21 cellular contexts compared by ENCODE assay signal in genomic region chr2:84498150-84498799, GRCh38. TPM values are rescaled to one million over a fixed set of nuclear protein-coding genes. Genes with fewer than 3 reads are reported as not detected.
"Had no signal": no experiment of that assay in that cellular context is flagged by ENCODE, and none has a peak within 500 bp of the region (broad histone marks: within the 10 kb centered on the region; RNA-seq: fewer than 3 reads in every experiment).

No MANE protein-coding gene starts in this region.

- ATAC-seq: gastroesophageal sphincter, heart right ventricle, left ventricle myocardium superior had no signal

- DNase-seq: activated CD4-positive, alpha-beta T cell treated with anti-CD3 and anti-CD28 coated beads for 48 hours; activated CD8-positive, alpha-beta memory T cell treated with anti-CD3 and anti-CD28 coated beads, Interleukin-2, amount 50 U/mL, for 4 hours; effector CD8-positive, alpha-beta T cell; heart right ventricle; left ventricle myocardium superior; retina; spleen; stimulated activated CD4-positive, alpha-beta T cell treated with anti-CD3 and anti-CD28 coated beads, Interleukin-4, amount 100 ng/mL, for 4 hours; substantia nigra; SW 1271; uterus had no signal

- H3K36me3 ChIP-seq: cardiac muscle cell, esophagus muscularis mucosa, gastroesophageal sphincter, heart right ventricle, spleen, tibial nerve, uterus had no signal

- H3K4me3 ChIP-seq: cardiac muscle cell, esophagus muscularis mucosa, gastroesophageal sphincter, heart right ventricle, spleen, tibial nerve, uterus had no signal

- H3K27me3 ChIP-seq: cardiac muscle cell, esophagus muscularis mucosa, gastroesophageal sphincter, heart right ventricle, tibial nerve, uterus had no signal

- H3K27ac Mint-ChIP-seq: activated T-helper 1 cell treated with anti-CD3 and anti-CD28 coated beads, Interleukin-12 subunit alpha, Interleukin-12 subunit beta, Interleukin-2, Interleukin-4 antibody, amounts not matched to agents 30 ng/mL and 10 ng/mL and 1 ng/mL, durations not matched to agents 14 hours and 24 hours and 36 hours; dendritic cell treated with granulocyte-macrophage colony-stimulating factor and Interleukin-4, amounts not matched to agents 40 ng/mL and 50 ng/mL, for 4 days; T-helper 2 cell treated with Interferon-gamma antibody and Interleukin-4, amounts not matched to agents 5 μg/mL and 100 μg/mL, for 36 hours had no signal

- H3K9me3 ChIP-seq: esophagus muscularis mucosa, gastroesophageal sphincter, uterus had no signal

- H3K27ac ChIP-seq: cardiac muscle cell, esophagus muscularis mucosa, gastroesophageal sphincter, heart right ventricle, spleen, tibial nerve, uterus had no signal

- H3K4me1 Mint-ChIP-seq: neural crest cell had no signal

- FAIRE-seq: TTC549 had no signal

- H3K4me3 Mint-ChIP-seq: activated T-helper 1 cell treated with anti-CD3 and anti-CD28 coated beads, Interleukin-12 subunit alpha, Interleukin-12 subunit beta, Interleukin-2, Interleukin-4 antibody, amounts not matched to agents 30 ng/mL and 10 ng/mL and 1 ng/mL, durations not matched to agents 14 hours and 24 hours and 36 hours; dendritic cell treated with granulocyte-macrophage colony-stimulating factor and Interleukin-4, amounts not matched to agents 40 ng/mL and 50 ng/mL, for 4 days; neural crest cell; T-helper 2 cell treated with Interferon-gamma antibody and Interleukin-4, amounts not matched to agents 5 μg/mL and 100 μg/mL, for 36 hours had no signal

- H3K9me3 Mint-ChIP-seq: activated T-helper 1 cell treated with anti-CD3 and anti-CD28 coated beads, Interleukin-12 subunit alpha, Interleukin-12 subunit beta, Interleukin-2, Interleukin-4 antibody, amounts not matched to agents 30 ng/mL and 10 ng/mL and 1 ng/mL, durations not matched to agents 14 hours and 24 hours and 36 hours; dendritic cell treated with granulocyte-macrophage colony-stimulating factor and Interleukin-4, amounts not matched to agents 40 ng/mL and 50 ng/mL, for 4 days; T-helper 2 cell treated with Interferon-gamma antibody and Interleukin-4, amounts not matched to agents 5 μg/mL and 100 μg/mL, for 36 hours had no signal

- H3K4me1 ChIP-seq: gastroesophageal sphincter, uterus had no signal

RNA-seq across cellular contexts. Expression of gene DNAH6, which starts 18.0 kb away (rescaled TPM):
- total RNA-seq: chondrocyte had no signal
